In genomic region chr5:113122053-113122452, GRCh38 we compare ENCODE assay signal across 15 cellular contexts.
DNase-seq lines count a peak whose midpoint lies in the region; ATAC-seq and TF ChIP-seq lines count a peak whose summit lies in the region.
"Had no signal": no experiment of that assay in that cellular context is flagged by ENCODE, and none has a peak within 500 bp of the region (broad histone marks: within the 10 kb centered on the region; RNA-seq: fewer than 3 reads in every experiment).

No MANE protein-coding gene starts in this region.

- H3K9me2 ChIP-seq in GM23338 (ENCODE audit: insufficient read depth): no peaks in the 10 kb centered on the region

- no peak for ATAC-seq in GM18519 (IDR thresholded peaks at IDR 0.05; ENCODE audit: low FRiP score, unreplicated experiment)
- ATAC-seq in GM23338: no peak

- H3K27ac Mint-ChIP-seq in GM23338: no peak overlapping the region
- H3K27ac Mint-ChIP-seq: activated naive CD4-positive, alpha-beta T cell treated with anti-CD3 and anti-CD28 coated beads for 36 hours had no signal

- no peaks in the 10 kb centered on the region for H3K9me3 ChIP-seq in muscle layer of duodenum (ENCODE audit: control insufficient read depth in 1 of 2, low read length in 2 of 2)
- H3K9me3 ChIP-seq: BE2C, suprapubic skin had no signal

- TF ChIP-seq CTCF in GM23338 (conservative IDR thresholded peaks at IDR 0.05; ENCODE audit: low read depth in 2 of 2): no peak

- no peaks in the 10 kb centered on the region for H3K27me3 ChIP-seq in muscle layer of duodenum (ENCODE audit: low read depth, low read length)
- no peaks in the 10 kb centered on the region for H3K27me3 ChIP-seq in GM23338 (ENCODE audit: insufficient read depth)
- H3K27me3 ChIP-seq: BE2C, suprapubic skin had no signal

- H3K4me3 ChIP-seq in muscle layer of duodenum (ENCODE audit: low read depth in 1 of 2, low read length in 2 of 2) (no peak overlapping the region), GM23338 (no peak overlapping the region)
- H3K4me3 ChIP-seq: suprapubic skin had no signal

- H3K36me3 ChIP-seq in muscle layer of duodenum (ENCODE audit: control insufficient read depth in 1 of 2, insufficient read depth in 2 of 2, low read length in 2 of 2) (no peaks in the 10 kb centered on the region), GM23338 (ENCODE audit: insufficient read depth) (no peaks in the 10 kb centered on the region)
- H3K36me3 ChIP-seq: suprapubic skin had no signal

- H4K20me1 ChIP-seq in GM23338 (replicated peaks; ENCODE audit: insufficient read depth): no peaks in the 10 kb centered on the region

- H3K4me1 Mint-ChIP-seq in GM23338: peaks cover 20% of the 10 kb centered on the region

- H3K27ac ChIP-seq in muscle layer of duodenum (ENCODE audit: low read length): peak overlapping the region; percentile 13
- H3K27ac ChIP-seq in GM23338 (ENCODE audit: low read depth): no peak overlapping the region

- H3K27me3 Mint-ChIP-seq in GM23338 (ENCODE audit: insufficient read depth, low read depth, poor library complexity): no peaks in the 10 kb centered on the region

- no peak overlapping the region for H2AFZ ChIP-seq in GM23338

- no peak overlapping the region for H3K4me3 Mint-ChIP-seq in GM23338
- H3K4me3 Mint-ChIP-seq: activated naive CD4-positive, alpha-beta T cell treated with anti-CD3 and anti-CD28 coated beads for 36 hours had no signal

- peaks cover 3% of the 10 kb centered on the region; the same call in 2 of the 3 replicates for H3K9me3 Mint-ChIP-seq in GM23338
- H3K9me3 Mint-ChIP-seq: activated naive CD4-positive, alpha-beta T cell treated with anti-CD3 and anti-CD28 coated beads for 36 hours had no signal

- H3K4me1 ChIP-seq in muscle layer of duodenum (ENCODE audit: control insufficient read depth in 1 of 2, insufficient read depth in 2 of 2, low read length in 2 of 2) (peaks cover 0 to 18% of the 10 kb centered on the region in 2 donors), GM23338 (ENCODE audit: insufficient read depth) (no peaks in the 10 kb centered on the region; the same call in 1 of the 2 replicates)

- DNase-seq in AG08396 (ENCODE audit: low spot score): peak; percentile 30
- peak; percentile 4 for DNase-seq in M059J (ENCODE audit: low read depth)
- peak; percentile 91 for DNase-seq in fibroblast of gingiva (ENCODE audit: low read depth)
- DNase-seq in SIG-M5 (lab: John Stamatoyannopoulos, UW): no peak
- no peak for DNase-seq in T-helper 1 cell
- no peak for DNase-seq in GM23338 (ENCODE audit: low spot score)
- DNase-seq: activated CD4-positive, CD25-positive, alpha-beta regulatory T cell; activated naive CD4-positive, alpha-beta T cell treated with anti-CD3 and anti-CD28 coated beads for 36 hours; BE2C; cerebellar nuclear complex; NCI-H1105; SW 1271 had no signal

- H3K36me3 Mint-ChIP-seq in GM23338 (ENCODE audit: low read depth): peaks cover 3% of the 10 kb centered on the region; the same call in 1 of the 3 replicates

- H3K79me2 ChIP-seq in GM23338 (replicated peaks; ENCODE audit: insufficient read depth): no peaks in the 10 kb centered on the region

- H3K4me2 ChIP-seq in GM23338: no peak overlapping the region

- no peaks in the 10 kb centered on the region for H3F3A ChIP-seq in GM23338 (replicated peaks; ENCODE audit: low read depth)

TF ChIP-seq in GM23338, 12 proteins besides CTCF, POLR2A, EP300 and RAD21 (continues in another document):
- no peak for TF ChIP-seq CREB1 (CRISPR knock-in tag; IDR thresholded peaks at IDR 0.05; ENCODE audit: low read depth)
- TF ChIP-seq EZH2phosphoT487 (IDR thresholded peaks at IDR 0.05; ENCODE audit: unreplicated experiment): no peak
- TF ChIP-seq EZH2 (IDR thresholded peaks at IDR 0.05; ENCODE audit: low read depth, unreplicated experiment): no peak
- no peak for TF ChIP-seq ETS1 (IDR thresholded peaks at IDR 0.05)
- no peak for TF ChIP-seq REST (IDR thresholded peaks at IDR 0.05; ENCODE audit: unreplicated experiment)
- no peak for TF ChIP-seq NANOG (IDR thresholded peaks at IDR 0.05; ENCODE audit: borderline replicate concordance)

Comparison
In these comparisons a context has a peak if more than half of its experiments do, and no peak if none do; other contexts are left out.
1. DNase-seq: peak in AG08396 (single experiment), M059J (single experiment) and fibroblast of gingiva (single experiment); none in SIG-M5 (single experiment), T-helper 1 cell (0 of 5) and GM23338 (single experiment).